Comparison of ENCODE assay signal across 1 cellular context in the genomic region with DNA sequence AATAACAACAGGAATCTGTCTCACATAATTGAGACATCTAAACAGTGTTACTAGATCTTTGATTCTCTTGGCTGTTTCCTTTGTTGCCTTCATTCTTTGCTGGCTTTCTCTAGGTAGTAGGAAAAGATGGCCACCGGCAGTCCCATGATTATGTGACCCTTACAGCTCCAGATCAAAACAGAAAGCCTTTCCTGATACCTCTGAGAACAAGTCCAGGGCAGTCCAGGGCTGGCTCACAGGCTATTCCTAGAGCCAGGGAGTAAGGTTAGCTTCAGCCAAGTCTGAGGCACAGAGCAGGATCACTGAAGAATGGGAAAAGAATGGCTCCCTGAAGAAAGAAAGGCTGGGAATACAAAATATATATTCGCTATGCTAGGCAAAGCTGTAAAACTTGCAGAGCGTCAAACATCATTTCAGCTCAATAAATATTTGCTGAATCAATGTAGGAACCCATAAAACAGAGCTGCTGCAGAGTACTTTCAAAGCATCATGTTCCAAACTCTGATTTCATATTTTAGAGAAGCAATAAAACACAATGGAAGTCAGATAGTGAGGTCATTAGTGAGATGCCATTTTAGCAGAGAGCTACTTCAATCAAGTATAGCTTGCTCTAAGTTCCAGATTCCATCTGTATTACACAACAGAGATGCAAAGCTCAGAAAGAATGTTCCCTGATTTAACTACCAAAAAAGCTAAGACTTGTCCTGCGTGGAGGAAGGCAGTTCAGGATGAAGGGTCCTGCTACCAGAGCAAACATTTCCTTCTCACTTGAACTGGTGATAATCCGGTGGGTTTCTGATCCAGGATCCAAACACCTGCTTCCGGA.
TF ChIP-seq lines count a peak whose summit lies in the region.

No MANE protein-coding gene starts in this region.

TF ChIP-seq in HepG2, 621 proteins besides CTCF, POLR2A, EP300 and RAD21:
- TF ChIP-seq, protein P1, sequence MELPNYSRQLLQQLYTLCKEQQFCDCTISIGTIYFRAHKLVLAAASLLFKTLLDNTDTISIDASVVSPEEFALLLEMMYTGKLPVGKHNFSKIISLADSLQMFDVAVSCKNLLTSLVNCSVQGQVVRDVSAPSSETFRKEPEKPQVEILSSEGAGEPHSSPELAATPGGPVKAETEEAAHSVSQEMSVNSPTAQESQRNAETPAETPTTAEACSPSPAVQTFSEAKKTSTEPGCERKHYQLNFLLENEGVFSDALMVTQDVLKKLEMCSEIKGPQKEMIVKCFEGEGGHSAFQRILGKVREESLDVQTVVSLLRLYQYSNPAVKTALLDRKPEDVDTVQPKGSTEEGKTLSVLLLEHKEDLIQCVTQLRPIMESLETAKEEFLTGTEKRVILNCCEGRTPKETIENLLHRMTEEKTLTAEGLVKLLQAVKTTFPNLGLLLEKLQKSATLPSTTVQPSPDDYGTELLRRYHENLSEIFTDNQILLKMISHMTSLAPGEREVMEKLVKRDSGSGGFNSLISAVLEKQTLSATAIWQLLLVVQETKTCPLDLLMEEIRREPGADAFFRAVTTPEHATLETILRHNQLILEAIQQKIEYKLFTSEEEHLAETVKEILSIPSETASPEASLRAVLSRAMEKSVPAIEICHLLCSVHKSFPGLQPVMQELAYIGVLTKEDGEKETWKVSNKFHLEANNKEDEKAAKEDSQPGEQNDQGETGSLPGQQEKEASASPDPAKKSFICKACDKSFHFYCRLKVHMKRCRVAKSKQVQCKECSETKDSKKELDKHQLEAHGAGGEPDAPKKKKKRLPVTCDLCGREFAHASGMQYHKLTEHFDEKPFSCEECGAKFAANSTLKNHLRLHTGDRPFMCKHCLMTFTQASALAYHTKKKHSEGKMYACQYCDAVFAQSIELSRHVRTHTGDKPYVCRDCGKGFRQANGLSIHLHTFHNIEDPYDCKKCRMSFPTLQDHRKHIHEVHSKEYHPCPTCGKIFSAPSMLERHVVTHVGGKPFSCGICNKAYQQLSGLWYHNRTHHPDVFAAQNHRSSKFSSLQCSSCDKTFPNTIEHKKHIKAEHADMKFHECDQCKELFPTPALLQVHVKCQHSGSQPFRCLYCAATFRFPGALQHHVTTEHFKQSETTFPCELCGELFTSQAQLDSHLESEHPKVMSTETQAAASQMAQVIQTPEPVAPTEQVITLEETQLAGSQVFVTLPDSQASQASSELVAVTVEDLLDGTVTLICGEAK (IDR thresholded peaks at IDR 0.05), result no peak
- TF ChIP-seq, protein P1 (CRISPR knock-in tag; IDR thresholded peaks at IDR 0.05), result no peak
- TF ChIP-seq KDM5B (CRISPR knock-in tag; IDR thresholded peaks at IDR 0.05; ENCODE audit: borderline replicate concordance) (no peak), CREB1 (IDR thresholded peaks at IDR 0.05) (no peak), CREB1 (CRISPR knock-in tag; IDR thresholded peaks at IDR 0.05) (no peak), ETS1 (CRISPR knock-in tag; IDR thresholded peaks at IDR 0.05) (no peak), ZNF629 (CRISPR knock-in tag; conservative IDR thresholded peaks at IDR 0.05) (no peak), TEAD3 (CRISPR knock-in tag; optimal IDR thresholded peaks at IDR 0.05; ENCODE audit: borderline replicate concordance) (no peak)
- TF ChIP-seq, protein P2, sequence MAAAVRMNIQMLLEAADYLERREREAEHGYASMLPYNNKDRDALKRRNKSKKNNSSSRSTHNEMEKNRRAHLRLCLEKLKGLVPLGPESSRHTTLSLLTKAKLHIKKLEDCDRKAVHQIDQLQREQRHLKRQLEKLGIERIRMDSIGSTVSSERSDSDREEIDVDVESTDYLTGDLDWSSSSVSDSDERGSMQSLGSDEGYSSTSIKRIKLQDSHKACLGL (CRISPR knock-in tag; IDR thresholded peaks at IDR 0.05), result no peak
- TF ChIP-seq, protein P3, sequence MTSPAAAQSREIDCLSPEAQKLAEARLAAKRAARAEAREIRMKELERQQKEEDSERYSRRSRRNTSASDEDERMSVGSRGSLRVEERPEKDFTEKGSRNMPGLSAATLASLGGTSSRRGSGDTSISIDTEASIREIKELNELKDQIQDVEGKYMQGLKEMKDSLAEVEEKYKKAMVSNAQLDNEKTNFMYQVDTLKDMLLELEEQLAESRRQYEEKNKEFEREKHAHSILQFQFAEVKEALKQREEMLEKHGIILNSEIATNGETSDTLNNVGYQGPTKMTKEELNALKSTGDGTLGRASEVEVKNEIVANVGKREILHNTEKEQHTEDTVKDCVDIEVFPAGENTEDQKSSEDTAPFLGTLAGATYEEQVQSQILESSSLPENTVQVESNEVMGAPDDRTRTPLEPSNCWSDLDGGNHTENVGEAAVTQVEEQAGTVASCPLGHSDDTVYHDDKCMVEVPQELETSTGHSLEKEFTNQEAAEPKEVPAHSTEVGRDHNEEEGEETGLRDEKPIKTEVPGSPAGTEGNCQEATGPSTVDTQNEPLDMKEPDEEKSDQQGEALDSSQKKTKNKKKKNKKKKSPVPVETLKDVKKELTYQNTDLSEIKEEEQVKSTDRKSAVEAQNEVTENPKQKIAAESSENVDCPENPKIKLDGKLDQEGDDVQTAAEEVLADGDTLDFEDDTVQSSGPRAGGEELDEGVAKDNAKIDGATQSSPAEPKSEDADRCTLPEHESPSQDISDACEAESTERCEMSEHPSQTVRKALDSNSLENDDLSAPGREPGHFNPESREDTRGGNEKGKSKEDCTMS (CRISPR knock-in tag; conservative IDR thresholded peaks at IDR 0.05), result no peak
